In the genomic region with DNA sequence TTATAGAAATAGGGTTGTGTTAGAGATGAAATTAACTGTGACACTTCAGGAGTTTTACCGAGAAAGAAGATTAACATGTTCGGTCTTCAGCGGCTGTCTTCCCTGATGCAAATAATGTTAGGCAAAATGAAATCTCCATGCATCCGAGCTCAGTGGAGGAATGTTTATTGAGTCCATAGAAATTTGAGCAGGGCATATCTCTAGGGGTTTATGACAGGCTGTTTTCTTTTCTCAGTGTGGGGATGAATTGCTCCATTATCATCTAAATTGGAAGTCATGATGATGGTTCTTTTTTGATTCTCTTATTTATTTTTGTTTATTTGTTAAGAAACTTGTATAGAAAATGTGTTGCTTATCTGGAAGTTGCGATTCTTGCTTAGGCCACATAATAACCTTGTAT, we compare ENCODE assay signal across 26 cellular contexts. TPM values are rescaled to one million over a fixed set of nuclear protein-coding genes. Genes with fewer than 3 reads are reported as not detected.
"Had no signal": no experiment of that assay in that cellular context is flagged by ENCODE, and none has a peak within 500 bp of the region (broad histone marks: within the 10 kb centered on the region; RNA-seq: fewer than 3 reads in every experiment).

No MANE protein-coding gene starts in this region.

- FAIRE-seq: astrocyte, colon, TTC549 had no signal

- H3K27me3 ChIP-seq: MG63, Peyer's patch had no signal

- H3K4me1 ChIP-seq: Peyer's patch had no signal

- H3K4me3 ChIP-seq: MG63, Peyer's patch had no signal

- H3K27ac ChIP-seq: Peyer's patch had no signal

- DNase-seq: activated B cell treated with CpG ODN at 0.5 μM for 24 hours; activated CD4-positive, alpha-beta memory T cell treated with anti-CD3 and anti-CD28 coated beads for 36 hours; activated CD4-positive, alpha-beta T cell treated with anti-CD3 and anti-CD28 coated beads for 1 hour; activated CD4-positive, alpha-beta T cell treated with anti-CD3 and anti-CD28 coated beads, Interleukin-2, amount 10 ng/mL, durations not matched to agents 24 days and 14 days; activated CD8-positive, alpha-beta memory T cell treated with anti-CD3 and anti-CD28 coated beads for 24 hours; activated effector memory CD4-positive, alpha-beta T cell treated with anti-CD3 and anti-CD28 coated beads, Interleukin-2, amount 50 U/mL, for 16 hours; activated naive CD4-positive, alpha-beta T cell treated with anti-CD3 and anti-CD28 coated beads for 36 hours; activated T-cell treated with anti-CD3 and anti-CD28 coated beads, Interleukin-2, amount 50 U/mL, for 4 hours; amygdala; MG63; MV-4-11; NCI-H1105; NCI-H1436; NCI-H187 treated with DMSO at 0.1 percent for 48 hours; NCI-H2081 treated with DMSO at 0.1 percent for 48 hours; NCI-H446; NCI-H524 treated with DMSO at 0.1 percent for 48 hours; NCI-H82; NK-92 treated with Interleukin-12 subunit alpha and Interleukin-12 subunit beta, amount 100 ng/mL, for 24 hours; Peyer's patch; SHP77; T-helper 17 cell; T1000 had no signal

- H3K9me3 ChIP-seq: MG63, Peyer's patch had no signal

- H3K36me3 ChIP-seq: MG63, Peyer's patch had no signal

RNA-seq across cellular contexts. Expression of a gene that starts 31.7 kb away (rescaled TPM):
- total RNA-seq: activated B cell treated with CpG ODN at 0.5 μM for 24 hours; activated CD4-positive, alpha-beta memory T cell treated with anti-CD3 and anti-CD28 coated beads for 36 hours; activated CD4-positive, alpha-beta T cell treated with anti-CD3 and anti-CD28 coated beads, Interleukin-2, amount 10 ng/mL, durations not matched to agents 24 days and 14 days; activated naive CD4-positive, alpha-beta T cell treated with anti-CD3 and anti-CD28 coated beads for 36 hours; activated T-cell treated with anti-CD3 and anti-CD28 coated beads, Interleukin-2, amount 50 U/mL, for 4 hours had no signal
